Comparison of ENCODE assay signal across 8 cellular contexts in the genomic region with DNA sequence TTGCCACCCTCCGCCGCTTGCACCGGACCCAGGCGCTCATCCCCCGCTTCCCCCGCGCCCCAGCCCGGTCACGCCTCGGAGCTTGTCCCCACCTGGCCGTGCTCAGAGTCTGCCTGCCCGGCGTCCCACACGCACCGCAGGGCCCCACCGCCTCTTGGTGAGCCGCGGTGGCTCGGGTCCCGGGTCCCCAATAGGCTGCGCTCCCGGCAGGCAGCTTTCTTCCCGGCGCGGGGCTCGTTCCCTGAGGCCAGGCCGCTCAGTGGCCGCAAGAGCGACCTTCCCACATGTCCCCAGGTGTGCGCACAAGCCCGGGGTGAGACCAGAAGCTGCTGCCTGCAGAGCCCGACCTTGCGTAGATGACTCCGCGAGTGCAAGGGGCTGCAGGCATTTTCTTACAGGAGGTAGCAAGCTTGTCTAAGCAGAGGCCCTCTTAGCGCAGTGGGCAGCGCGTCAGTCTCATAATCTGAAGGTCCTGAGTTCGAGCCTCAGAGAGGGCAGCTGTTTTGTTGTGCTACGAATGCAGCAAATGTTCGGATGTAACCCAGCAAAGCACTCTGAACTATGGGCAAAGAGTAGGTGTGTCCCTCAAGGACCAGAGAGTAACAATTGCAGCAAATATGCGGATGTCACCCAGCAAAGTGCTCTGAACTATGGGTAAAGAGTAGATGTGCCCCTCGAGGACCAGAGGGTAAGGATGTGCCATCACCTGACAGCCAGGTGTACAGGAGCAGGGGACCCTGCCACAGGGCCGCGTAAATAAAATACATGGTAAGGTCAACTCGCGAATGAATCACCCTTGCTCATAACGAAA. TPM values are rescaled to one million over a fixed set of nuclear protein-coding genes. Genes with fewer than 3 reads are reported as not detected.
DNase-seq lines count a peak whose midpoint lies in the region; FAIRE-seq and TF ChIP-seq lines count a peak whose summit lies in the region.

No MANE protein-coding gene starts in this region.

- no peak overlapping the region for H3K9ac ChIP-seq in skeletal muscle satellite cell (ENCODE audit: low read depth, low read length)

- H3K36me3 ChIP-seq in skeletal muscle satellite cell (ENCODE audit: insufficient read depth, low read length), result no peaks in the 10 kb centered on the region

- FAIRE-seq in GM12892 (lab: Jason Lieb, UNC), result peak; percentile 50

- peak overlapping the region; percentile 82 for H3K27ac Mint-ChIP-seq in glutamatergic neuron (ENCODE audit: unreplicated experiment)
- H3K27ac Mint-ChIP-seq in CD14-positive monocyte, result no peak overlapping the region

- H3K9me3 Mint-ChIP-seq in glutamatergic neuron (ENCODE audit: unreplicated experiment) (peaks cover 16% of the 10 kb centered on the region), CD14-positive monocyte (peaks cover 0 to 17% (median 10%) of the 10 kb centered on the region in 7 donors)

- peaks cover 24% of the 10 kb centered on the region for H3K27me3 ChIP-seq in skeletal muscle satellite cell (ENCODE audit: control insufficient read depth, insufficient read depth, low read length)

- intact Hi-C loops in CD14-positive monocyte (cut with micrococcal nuclease), result no loop called here

- no peak for TF ChIP-seq POLR2A in GM12892 (IDR thresholded peaks at IDR 0.05; ENCODE audit: low read depth, low read length)

- TF ChIP-seq CTCF in AG04449 (IDR thresholded peaks at IDR 0.05; ENCODE audit: insufficient read depth, low read length, missing control alignments) (no peak), WI38 (IDR thresholded peaks at IDR 0.05; ENCODE audit: low read depth, low read length) (no peak), glutamatergic neuron (IDR thresholded peaks at IDR 0.05; ENCODE audit: partially characterized antibody, unreplicated experiment) (no peak), CD14-positive monocyte (IDR thresholded peaks at IDR 0.05) (no peak)

- H3K4me3 ChIP-seq in AG04449 (ENCODE audit: low read depth, low read length), result peak overlapping the region; percentile 40
- H3K4me3 ChIP-seq in WI38 (ENCODE audit: low read depth, low read length), result peak overlapping the region; percentile 44; the same call in 1 of the 2 replicates
- H3K4me3 ChIP-seq in skeletal muscle satellite cell (ENCODE audit: low read length), result peak overlapping the region; percentile 61

- H3K27me3 Mint-ChIP-seq in glutamatergic neuron (ENCODE audit: unreplicated experiment) (peaks cover 27% of the 10 kb centered on the region), CD14-positive monocyte (ENCODE audit: low read depth in 3 of 3) (peaks cover 36 to 42% (median 38%) of the 10 kb centered on the region in 3 donors)

- no peaks in the 10 kb centered on the region for H3K4me1 ChIP-seq in skeletal muscle satellite cell (ENCODE audit: control insufficient read depth, insufficient read depth, low read length)

- H3K36me3 Mint-ChIP-seq in glutamatergic neuron (ENCODE audit: unreplicated experiment), result no peaks in the 10 kb centered on the region
- H3K36me3 Mint-ChIP-seq in CD14-positive monocyte, result no peaks in the 10 kb centered on the region

- no peaks in the 10 kb centered on the region for H3K9me3 ChIP-seq in skeletal muscle satellite cell (replicated peaks; ENCODE audit: low read length)

- peak overlapping the region; percentile 78 for H3K4me2 ChIP-seq in skeletal muscle satellite cell (ENCODE audit: low read length)

- H3K4me1 Mint-ChIP-seq in glutamatergic neuron (ENCODE audit: low read depth, unreplicated experiment) (peaks cover 2% of the 10 kb centered on the region), CD14-positive monocyte (no peaks in the 10 kb centered on the region)

- POLR2A ChIA-PET in AG04449 (lab: Yijun Ruan, JAX), result no interaction called here

- H3K4me3 Mint-ChIP-seq in glutamatergic neuron (ENCODE audit: unreplicated experiment) (peak overlapping the region; percentile 81), CD14-positive monocyte (peak overlapping the region in 1 of 2 donors; percentile 71)

- peak; percentile 67 for DNase-seq in AG04449 (ENCODE audit: low read depth, low spot score)
- no peak for DNase-seq in GM12892 (ENCODE audit: insufficient read length)
- DNase-seq in HPDE6-E6E7 (ENCODE audit: extremely low spot score), result peak; percentile 96
- DNase-seq in glutamatergic neuron, result peak; percentile 76
- no peak for DNase-seq in CD14-positive monocyte (ENCODE audit: low spot score)
- no peak for DNase-seq in OCI-M1 (lab: John Stamatoyannopoulos, UW)

- CTCF ChIA-PET in AG04449 (lab: Yijun Ruan, JAX), result interaction anchor here (0.9 to 2.1 kb wide), 7 partner anchors 11 to 74 kb away, joined by 3 to 6 read pairs (median 4); no protein-coding TSS in a partner anchor

RNA-seq across cellular contexts. Expression of a gene that starts 15.6 kb away (rescaled TPM):
- not detected for polyA plus RNA-seq in GM12892 (2012; ENCODE audit: missing spikeins)
- not detected for total RNA-seq in glutamatergic neuron (ENCODE audit: unreplicated experiment)
- not detected in 2 replicates for total RNA-seq in skeletal muscle satellite cell (2012; rRNA removed)
- polyA plus RNA-seq in CD14-positive monocyte, result not detected

RNA-seq across cellular contexts. Expression of a gene that starts 35.8 kb away (rescaled TPM):
- polyA plus RNA-seq in GM12892 (2012; ENCODE audit: missing spikeins), result 11.2 TPM
- 17.3 TPM for total RNA-seq in glutamatergic neuron (ENCODE audit: unreplicated experiment)
- 7.6 and 9.0 TPM in 2 replicates for total RNA-seq in skeletal muscle satellite cell (2012; rRNA removed)
- polyA plus RNA-seq in CD14-positive monocyte, result 1 to 10 TPM; 2.1 to 3.9 TPM

Comparison
In these comparisons a context has a peak if more than half of its experiments do, and no peak if none do; other contexts are left out.
1. DNase-seq: peak in AG04449 (single experiment), HPDE6-E6E7 (single experiment) and glutamatergic neuron (single experiment); none in GM12892 (single experiment), CD14-positive monocyte (single experiment) and OCI-M1 (single experiment).
2. Peak in every context shown above with its lines, with median percentiles within 50 percentile points of each other: H3K4me3 ChIP-seq.